ENCODE assay signal across 35 cellular contexts in the genomic region with DNA sequence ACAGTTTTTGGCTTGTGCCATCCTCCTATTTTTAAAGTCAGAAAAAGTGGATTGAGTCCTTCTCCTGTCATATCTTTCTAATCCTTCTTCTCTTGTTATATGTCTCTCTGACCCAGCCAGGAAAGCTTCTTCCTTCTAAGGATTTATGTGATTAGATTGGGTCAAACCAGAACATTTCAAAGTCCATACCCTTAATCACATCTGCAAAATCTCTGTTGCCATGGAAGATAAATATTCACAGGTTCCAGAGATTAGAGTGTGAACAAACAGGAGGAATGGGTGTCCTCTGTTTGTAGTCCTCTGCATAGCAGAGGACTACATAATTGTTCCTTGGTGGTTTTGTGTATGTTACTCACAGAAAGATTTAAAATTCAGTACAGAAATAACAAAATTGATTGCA.
"Had no signal": no experiment of that assay in that cellular context is flagged by ENCODE, and none has a peak within 500 bp of the region (broad histone marks: within the 10 kb centered on the region; RNA-seq: fewer than 3 reads in every experiment).

No MANE protein-coding gene starts in this region.

- H3K27ac Mint-ChIP-seq: activated B cell treated with CpG ODN at 0.5 μM for 24 hours; activated CD4-positive, alpha-beta memory T cell treated with anti-CD3 and anti-CD28 coated beads for 36 hours; activated CD4-positive, alpha-beta T cell treated with anti-CD3 and anti-CD28 coated beads, Interleukin-2, amount 10 ng/mL, durations not matched to agents 24 days and 14 days; activated CD8-positive, alpha-beta T cell treated with anti-CD3 and anti-CD28 coated beads for 36 hours; activated naive CD4-positive, alpha-beta T cell treated with anti-CD3 and anti-CD28 coated beads for 36 hours; activated naive CD4-positive, alpha-beta T cell treated with anti-CD3 and anti-CD28 coated beads, Interleukin-2, amount 50 U/mL, for 72 hours; activated naive CD8-positive, alpha-beta T cell treated with anti-CD3 and anti-CD28 coated beads for 36 hours; activated T-cell treated with anti-CD3 and anti-CD28 coated beads, Interleukin-2, amount 50 U/mL, for 72 hours; activated T-helper 1 cell treated with anti-CD3 and anti-CD28 coated beads, Interleukin-12 subunit alpha, Interleukin-12 subunit beta, Interleukin-2, Interleukin-4 antibody, amounts not matched to agents 30 ng/mL and 10 ng/mL and 1 ng/mL, durations not matched to agents 14 hours and 24 hours and 36 hours; activated T-helper 17 cell treated with anti-CD3 and anti-CD28 coated beads, Interleukin-2, amount 50 U/mL, for 72 hours; T-helper 1 cell treated with Interleukin-12 subunit alpha and Interleukin-12 subunit beta and Interleukin-4 antibody, amounts not matched to agents 30 μg/mL and 1 μg/mL, for 36 hours; T-helper 2 cell treated with Interferon-gamma antibody and Interleukin-4, amounts not matched to agents 5 μg/mL and 100 μg/mL, for 36 hours had no signal

- H3K4me1 ChIP-seq: adrenal gland, breast epithelium had no signal

- H3K4me1 Mint-ChIP-seq: activated B cell treated with CpG ODN at 0.5 μM for 24 hours; activated CD4-positive, alpha-beta T cell treated with anti-CD3 and anti-CD28 coated beads, Interleukin-2, amount 10 ng/mL, durations not matched to agents 24 days and 14 days; activated naive CD8-positive, alpha-beta T cell treated with anti-CD3 and anti-CD28 coated beads for 36 hours; activated T-helper 17 cell treated with anti-CD3 and anti-CD28 coated beads, Interleukin-2, amount 50 U/mL, for 72 hours had no signal

- H3K36me3 ChIP-seq: adrenal gland, brain microvascular endothelial cell, breast epithelium had no signal

- H3K27me3 ChIP-seq: adrenal gland, body of pancreas, brain microvascular endothelial cell, breast epithelium had no signal

- H3K4me3 ChIP-seq: adrenal gland, body of pancreas, breast epithelium had no signal

- H3K27ac ChIP-seq: adrenal gland, body of pancreas, brain microvascular endothelial cell, breast epithelium, VCaP had no signal

- H3K27me3 Mint-ChIP-seq: activated B cell treated with CpG ODN at 0.5 μM for 24 hours; activated CD4-positive, alpha-beta memory T cell treated with anti-CD3 and anti-CD28 coated beads for 36 hours; activated CD4-positive, alpha-beta T cell treated with anti-CD3 and anti-CD28 coated beads, Interleukin-2, amount 10 ng/mL, durations not matched to agents 24 days and 14 days; activated CD8-positive, alpha-beta T cell treated with anti-CD3 and anti-CD28 coated beads for 36 hours; activated naive CD8-positive, alpha-beta T cell treated with anti-CD3 and anti-CD28 coated beads for 36 hours; activated T-helper 17 cell treated with anti-CD3 and anti-CD28 coated beads, Interleukin-2, amount 50 U/mL, for 72 hours had no signal

- DNase-seq: activated B cell treated with CpG ODN at 0.5 μM for 24 hours; activated CD4-positive, alpha-beta memory T cell treated with anti-CD3 and anti-CD28 coated beads for 36 hours; activated CD4-positive, alpha-beta T cell treated with anti-CD3 and anti-CD28 coated beads for 4 hours; activated CD4-positive, alpha-beta T cell treated with anti-CD3 and anti-CD28 coated beads, Interleukin-2, amount 10 ng/mL, durations not matched to agents 24 days and 14 days; activated CD4-positive, alpha-beta T cell treated with anti-CD3 and anti-CD28 coated beads, Interleukin-2, amount 50 U/mL, for 1 hour; activated CD4-positive, alpha-beta T cell treated with anti-CD3 and anti-CD28 coated beads, Interleukin-2, amount 50 U/mL, for 4 hours; activated CD4-positive, CD25-positive, alpha-beta regulatory T cell treated with anti-CD3 and anti-CD28 coated beads, Interleukin-2, amount 50 U/mL, for 72 hours; activated CD8-positive, alpha-beta memory T cell treated with anti-CD3 and anti-CD28 coated beads, Interleukin-2, amount 50 U/mL, for 4 hours; activated CD8-positive, alpha-beta T cell treated with anti-CD3 and anti-CD28 coated beads for 36 hours; activated effector memory CD4-positive, alpha-beta T cell treated with anti-CD3 and anti-CD28 coated beads, Interleukin-2, amount 50 U/mL, for 16 hours; activated gamma-delta T cell treated with Interleukin-2 at 50 U/mL for 16 hours; activated naive CD4-positive, alpha-beta T cell; activated naive CD4-positive, alpha-beta T cell treated with anti-CD3 and anti-CD28 coated beads for 36 hours; activated naive CD4-positive, alpha-beta T cell treated with anti-CD3 and anti-CD28 coated beads, Interleukin-2, amount 50 U/mL, for 16 hours; activated naive CD8-positive, alpha-beta T cell treated with anti-CD3 and anti-CD28 coated beads for 36 hours; activated T-cell treated with anti-CD3 and anti-CD28 coated beads for 4 hours; activated T-cell treated with anti-CD3 and anti-CD28 coated beads, Interleukin-2, amount 50 U/mL, for 1 hour; activated T-cell treated with anti-CD3 and anti-CD28 coated beads, Interleukin-2, amount 50 U/mL, for 4 hours; activated T-cell treated with anti-CD3 and anti-CD28 coated beads, Interleukin-2, amount 50 U/mL, for 72 hours; adrenal gland; amniotic stem cell; aorta; body of pancreas; brain microvascular endothelial cell; central memory CD4-positive, alpha-beta T cell; T-helper 1 cell; T-helper 2 cell; T-helper 9 cell had no signal

- H3K36me3 Mint-ChIP-seq: activated CD4-positive, alpha-beta memory T cell treated with anti-CD3 and anti-CD28 coated beads for 36 hours; activated naive CD4-positive, alpha-beta T cell treated with anti-CD3 and anti-CD28 coated beads, Interleukin-2, amount 50 U/mL, for 72 hours; activated naive CD8-positive, alpha-beta T cell treated with anti-CD3 and anti-CD28 coated beads for 36 hours had no signal

- H3K4me3 Mint-ChIP-seq: activated B cell treated with CpG ODN at 0.5 μM for 24 hours; activated CD4-positive, alpha-beta memory T cell treated with anti-CD3 and anti-CD28 coated beads for 36 hours; activated CD4-positive, alpha-beta T cell treated with anti-CD3 and anti-CD28 coated beads, Interleukin-2, amount 10 ng/mL, durations not matched to agents 24 days and 14 days; activated CD8-positive, alpha-beta T cell treated with anti-CD3 and anti-CD28 coated beads for 36 hours; activated naive CD4-positive, alpha-beta T cell treated with anti-CD3 and anti-CD28 coated beads for 36 hours; activated naive CD8-positive, alpha-beta T cell treated with anti-CD3 and anti-CD28 coated beads for 36 hours; activated T-cell treated with anti-CD3 and anti-CD28 coated beads, Interleukin-2, amount 50 U/mL, for 4 hours; activated T-cell treated with anti-CD3 and anti-CD28 coated beads, Interleukin-2, amount 50 U/mL, for 72 hours; activated T-helper 1 cell treated with anti-CD3 and anti-CD28 coated beads, Interleukin-12 subunit alpha, Interleukin-12 subunit beta, Interleukin-2, Interleukin-4 antibody, amounts not matched to agents 30 ng/mL and 10 ng/mL and 1 ng/mL, durations not matched to agents 14 hours and 24 hours and 36 hours; activated T-helper 17 cell treated with anti-CD3 and anti-CD28 coated beads, Interleukin-2, amount 50 U/mL, for 72 hours; T-helper 1 cell treated with Interleukin-12 subunit alpha and Interleukin-12 subunit beta and Interleukin-4 antibody, amounts not matched to agents 30 μg/mL and 1 μg/mL, for 36 hours; T-helper 2 cell treated with Interferon-gamma antibody and Interleukin-4, amounts not matched to agents 5 μg/mL and 100 μg/mL, for 36 hours had no signal

- H3K9me3 ChIP-seq: adrenal gland, body of pancreas, breast epithelium had no signal
